1 cellular context compared by ENCODE assay signal in the genomic region with DNA sequence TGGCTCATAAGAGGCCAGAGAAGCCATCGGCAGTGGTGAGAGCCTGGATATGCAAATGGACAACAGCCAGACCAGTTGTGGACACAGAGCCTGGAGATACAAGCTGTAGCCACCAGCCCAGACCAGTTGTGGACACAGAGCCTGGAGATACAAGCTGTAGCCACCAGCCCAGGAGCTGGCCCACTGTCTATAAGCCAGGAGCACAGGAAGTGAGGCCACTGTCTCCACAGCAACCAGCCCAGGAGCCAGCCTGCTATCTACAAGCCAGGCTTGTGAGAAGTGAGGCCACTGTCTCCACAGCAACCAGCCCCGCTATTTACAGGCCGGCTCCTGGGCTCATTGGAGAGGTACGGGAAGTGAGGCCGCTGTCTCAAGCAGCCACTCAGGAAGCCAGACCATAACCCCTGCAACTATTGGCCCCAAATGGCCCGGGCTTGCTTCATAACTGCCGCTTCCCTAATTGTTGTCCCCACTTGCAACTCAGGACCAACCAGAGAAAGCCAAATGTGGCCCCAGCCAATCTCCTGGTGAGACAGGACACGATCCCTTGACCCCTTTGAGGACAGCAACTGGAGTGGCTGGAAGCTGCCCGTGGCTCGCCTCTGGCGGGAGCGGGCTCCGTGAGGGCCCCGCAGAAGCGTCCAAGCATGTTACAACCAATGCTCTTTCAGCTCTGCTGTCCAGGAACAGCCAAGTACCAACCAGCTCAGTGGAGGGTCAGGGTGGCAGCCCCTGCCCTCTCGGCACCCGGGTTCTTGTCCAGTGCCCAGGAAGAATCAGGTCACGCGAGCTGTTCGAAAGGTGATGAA.
TF ChIP-seq lines count a peak whose summit lies in the region.

No MANE protein-coding gene starts in this region.

TF ChIP-seq in HepG2, 621 proteins besides CTCF, POLR2A, EP300 and RAD21 (continued from another document and continues in another):
- TF ChIP-seq, protein P1, sequence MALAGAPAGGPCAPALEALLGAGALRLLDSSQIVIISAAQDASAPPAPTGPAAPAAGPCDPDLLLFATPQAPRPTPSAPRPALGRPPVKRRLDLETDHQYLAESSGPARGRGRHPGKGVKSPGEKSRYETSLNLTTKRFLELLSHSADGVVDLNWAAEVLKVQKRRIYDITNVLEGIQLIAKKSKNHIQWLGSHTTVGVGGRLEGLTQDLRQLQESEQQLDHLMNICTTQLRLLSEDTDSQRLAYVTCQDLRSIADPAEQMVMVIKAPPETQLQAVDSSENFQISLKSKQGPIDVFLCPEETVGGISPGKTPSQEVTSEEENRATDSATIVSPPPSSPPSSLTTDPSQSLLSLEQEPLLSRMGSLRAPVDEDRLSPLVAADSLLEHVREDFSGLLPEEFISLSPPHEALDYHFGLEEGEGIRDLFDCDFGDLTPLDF (CRISPR knock-in tag; IDR thresholded peaks at IDR 0.05) = no peak
- no peak for TF ChIP-seq ZNF772 (CRISPR knock-in tag; IDR thresholded peaks at IDR 0.05)
- TF ChIP-seq, protein P2, sequence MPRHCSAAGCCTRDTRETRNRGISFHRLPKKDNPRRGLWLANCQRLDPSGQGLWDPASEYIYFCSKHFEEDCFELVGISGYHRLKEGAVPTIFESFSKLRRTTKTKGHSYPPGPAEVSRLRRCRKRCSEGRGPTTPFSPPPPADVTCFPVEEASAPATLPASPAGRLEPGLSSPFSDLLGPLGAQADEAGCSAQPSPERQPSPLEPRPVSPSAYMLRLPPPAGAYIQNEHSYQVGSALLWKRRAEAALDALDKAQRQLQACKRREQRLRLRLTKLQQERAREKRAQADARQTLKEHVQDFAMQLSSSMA (CRISPR knock-in tag; IDR thresholded peaks at IDR 0.05) = peak; percentile 53; the same call in 1 of the 2 replicates
- no peak for TF ChIP-seq ZNF709 (CRISPR knock-in tag; IDR thresholded peaks at IDR 0.05)
- TF ChIP-seq, protein P3, sequence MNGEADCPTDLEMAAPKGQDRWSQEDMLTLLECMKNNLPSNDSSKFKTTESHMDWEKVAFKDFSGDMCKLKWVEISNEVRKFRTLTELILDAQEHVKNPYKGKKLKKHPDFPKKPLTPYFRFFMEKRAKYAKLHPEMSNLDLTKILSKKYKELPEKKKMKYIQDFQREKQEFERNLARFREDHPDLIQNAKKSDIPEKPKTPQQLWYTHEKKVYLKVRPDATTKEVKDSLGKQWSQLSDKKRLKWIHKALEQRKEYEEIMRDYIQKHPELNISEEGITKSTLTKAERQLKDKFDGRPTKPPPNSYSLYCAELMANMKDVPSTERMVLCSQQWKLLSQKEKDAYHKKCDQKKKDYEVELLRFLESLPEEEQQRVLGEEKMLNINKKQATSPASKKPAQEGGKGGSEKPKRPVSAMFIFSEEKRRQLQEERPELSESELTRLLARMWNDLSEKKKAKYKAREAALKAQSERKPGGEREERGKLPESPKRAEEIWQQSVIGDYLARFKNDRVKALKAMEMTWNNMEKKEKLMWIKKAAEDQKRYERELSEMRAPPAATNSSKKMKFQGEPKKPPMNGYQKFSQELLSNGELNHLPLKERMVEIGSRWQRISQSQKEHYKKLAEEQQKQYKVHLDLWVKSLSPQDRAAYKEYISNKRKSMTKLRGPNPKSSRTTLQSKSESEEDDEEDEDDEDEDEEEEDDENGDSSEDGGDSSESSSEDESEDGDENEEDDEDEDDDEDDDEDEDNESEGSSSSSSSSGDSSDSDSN (CRISPR knock-in tag; IDR thresholded peaks at IDR 0.05) = no peak
- TF ChIP-seq, protein P4, sequence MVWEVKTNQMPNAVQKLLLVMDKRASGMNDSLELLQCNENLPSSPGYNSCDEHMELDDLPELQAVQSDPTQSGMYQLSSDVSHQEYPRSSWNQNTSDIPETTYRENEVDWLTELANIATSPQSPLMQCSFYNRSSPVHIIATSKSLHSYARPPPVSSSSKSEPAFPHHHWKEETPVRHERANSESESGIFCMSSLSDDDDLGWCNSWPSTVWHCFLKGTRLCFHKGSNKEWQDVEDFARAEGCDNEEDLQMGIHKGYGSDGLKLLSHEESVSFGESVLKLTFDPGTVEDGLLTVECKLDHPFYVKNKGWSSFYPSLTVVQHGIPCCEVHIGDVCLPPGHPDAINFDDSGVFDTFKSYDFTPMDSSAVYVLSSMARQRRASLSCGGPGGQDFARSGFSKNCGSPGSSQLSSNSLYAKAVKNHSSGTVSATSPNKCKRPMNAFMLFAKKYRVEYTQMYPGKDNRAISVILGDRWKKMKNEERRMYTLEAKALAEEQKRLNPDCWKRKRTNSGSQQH (CRISPR knock-in tag; IDR thresholded peaks at IDR 0.05; ENCODE audit: low read depth) = no peak
- no peak for TF ChIP-seq POGZ (CRISPR knock-in tag; IDR thresholded peaks at IDR 0.05)
- TF ChIP-seq HDAC6 (IDR thresholded peaks at IDR 0.05; ENCODE audit: low read depth, low read length) = no peak
- TF ChIP-seq ZNF567 (CRISPR knock-in tag; IDR thresholded peaks at IDR 0.05; ENCODE audit: borderline replicate concordance) = no peak
- TF ChIP-seq, protein P5, sequence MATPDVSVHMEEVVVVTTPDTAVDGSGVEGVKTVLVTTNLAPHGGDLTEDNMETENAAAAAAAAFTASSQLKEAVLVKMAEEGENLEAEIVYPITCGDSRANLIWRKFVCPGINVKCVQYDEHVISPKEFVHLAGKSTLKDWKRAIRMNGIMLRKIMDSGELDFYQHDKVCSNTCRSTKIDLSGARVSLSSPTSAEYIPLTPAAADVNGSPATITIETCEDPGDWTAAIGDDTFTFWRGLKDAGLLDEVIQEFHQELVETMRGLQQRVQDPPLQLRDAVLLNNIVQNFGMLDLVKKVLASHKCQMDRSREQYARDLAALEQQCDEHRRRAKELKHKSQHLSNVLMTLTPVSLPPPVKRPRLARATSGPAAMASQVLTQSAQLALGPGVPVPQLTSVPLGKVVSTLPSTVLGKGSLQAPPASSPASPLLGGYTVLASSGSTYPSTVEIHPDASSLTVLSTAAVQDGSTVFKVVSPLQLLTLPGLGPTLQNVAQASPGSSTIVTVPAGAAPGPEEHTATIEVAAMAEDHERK (CRISPR knock-in tag; IDR thresholded peaks at IDR 0.05; ENCODE audit: low read depth) = no peak
- no peak for TF ChIP-seq ZNF782 (CRISPR knock-in tag; IDR thresholded peaks at IDR 0.05; ENCODE audit: borderline replicate concordance)
- TF ChIP-seq SP140L (CRISPR knock-in tag; IDR thresholded peaks at IDR 0.05; ENCODE audit: borderline replicate concordance) = no peak
- TF ChIP-seq ZSCAN21 (CRISPR knock-in tag; IDR thresholded peaks at IDR 0.05; ENCODE audit: borderline replicate concordance) = no peak
- TF ChIP-seq BORCS8-MEF2B (CRISPR knock-in tag; IDR thresholded peaks at IDR 0.05) = no peak
- TF ChIP-seq, protein P6, sequence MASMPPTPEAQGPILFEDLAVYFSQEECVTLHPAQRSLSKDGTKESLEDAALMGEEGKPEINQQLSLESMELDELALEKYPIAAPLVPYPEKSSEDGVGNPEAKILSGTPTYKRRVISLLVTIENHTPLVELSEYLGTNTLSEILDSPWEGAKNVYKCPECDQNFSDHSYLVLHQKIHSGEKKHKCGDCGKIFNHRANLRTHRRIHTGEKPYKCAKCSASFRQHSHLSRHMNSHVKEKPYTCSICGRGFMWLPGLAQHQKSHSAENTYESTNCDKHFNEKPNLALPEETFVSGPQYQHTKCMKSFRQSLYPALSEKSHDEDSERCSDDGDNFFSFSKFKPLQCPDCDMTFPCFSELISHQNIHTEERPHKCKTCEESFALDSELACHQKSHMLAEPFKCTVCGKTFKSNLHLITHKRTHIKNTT (CRISPR knock-in tag; IDR thresholded peaks at IDR 0.05) = no peak
- TF ChIP-seq RFX5 (IDR thresholded peaks at IDR 0.05; ENCODE audit: low read depth, low read length) = peak; percentile 70
- TF ChIP-seq ATF7 (IDR thresholded peaks at IDR 0.05) = no peak
- TF ChIP-seq ATF7 (CRISPR knock-in tag; IDR thresholded peaks at IDR 0.05) = no peak
- TF ChIP-seq FOXK2 (IDR thresholded peaks at IDR 0.05) = no peak
- no peak for TF ChIP-seq ZFYVE20 (CRISPR knock-in tag; IDR thresholded peaks at IDR 0.05; ENCODE audit: borderline replicate concordance, low read depth)
- no peak for TF ChIP-seq ZNF562 (CRISPR knock-in tag; IDR thresholded peaks at IDR 0.05; ENCODE audit: borderline replicate concordance)
- TF ChIP-seq TSC22D2 (CRISPR knock-in tag; IDR thresholded peaks at IDR 0.05; ENCODE audit: borderline replicate concordance) = no peak
- TF ChIP-seq, protein P7, sequence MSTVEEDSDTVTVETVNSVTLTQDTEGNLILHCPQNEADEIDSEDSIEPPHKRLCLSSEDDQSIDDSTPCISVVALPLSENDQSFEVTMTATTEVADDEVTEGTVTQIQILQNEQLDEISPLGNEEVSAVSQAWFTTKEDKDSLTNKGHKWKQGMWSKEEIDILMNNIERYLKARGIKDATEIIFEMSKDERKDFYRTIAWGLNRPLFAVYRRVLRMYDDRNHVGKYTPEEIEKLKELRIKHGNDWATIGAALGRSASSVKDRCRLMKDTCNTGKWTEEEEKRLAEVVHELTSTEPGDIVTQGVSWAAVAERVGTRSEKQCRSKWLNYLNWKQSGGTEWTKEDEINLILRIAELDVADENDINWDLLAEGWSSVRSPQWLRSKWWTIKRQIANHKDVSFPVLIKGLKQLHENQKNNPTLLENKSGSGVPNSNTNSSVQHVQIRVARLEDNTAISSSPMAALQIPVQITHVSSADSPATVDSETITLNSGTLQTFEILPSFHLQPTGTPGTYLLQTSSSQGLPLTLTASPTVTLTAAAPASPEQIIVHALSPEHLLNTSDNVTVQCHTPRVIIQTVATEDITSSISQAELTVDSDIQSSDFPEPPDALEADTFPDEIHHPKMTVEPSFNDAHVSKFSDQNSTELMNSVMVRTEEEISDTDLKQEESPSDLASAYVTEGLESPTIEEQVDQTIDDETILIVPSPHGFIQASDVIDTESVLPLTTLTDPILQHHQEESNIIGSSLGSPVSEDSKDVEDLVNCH (CRISPR knock-in tag; IDR thresholded peaks at IDR 0.05) = no peak
- no peak for TF ChIP-seq CBFB (CRISPR knock-in tag; IDR thresholded peaks at IDR 0.05)
- TF ChIP-seq MAFF (IDR thresholded peaks at IDR 0.05; ENCODE audit: low read depth, low read length) = no peak
- no peak for TF ChIP-seq ZNF598 (CRISPR knock-in tag; IDR thresholded peaks at IDR 0.05; ENCODE audit: borderline replicate concordance)
- TF ChIP-seq, protein P8, sequence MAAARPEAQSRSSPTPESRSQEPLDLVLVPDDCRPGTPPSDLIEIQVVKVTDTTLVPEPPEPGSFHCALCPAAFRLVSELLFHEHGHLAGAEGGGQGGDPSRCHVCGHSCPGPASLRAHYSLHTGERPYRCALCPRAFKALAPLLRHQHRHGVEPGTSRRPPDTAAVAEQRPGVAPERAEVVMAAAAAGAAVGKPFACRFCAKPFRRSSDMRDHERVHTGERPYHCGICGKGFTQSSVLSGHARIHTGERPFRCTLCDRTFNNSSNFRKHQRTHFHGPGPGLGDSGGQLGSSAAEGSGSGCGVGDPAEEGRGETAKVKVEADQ (CRISPR knock-in tag; IDR thresholded peaks at IDR 0.05; ENCODE audit: borderline replicate concordance) = no peak
- no peak for TF ChIP-seq GLI4 (CRISPR knock-in tag; IDR thresholded peaks at IDR 0.05; ENCODE audit: borderline replicate concordance)
- TF ChIP-seq ZNF891 (CRISPR knock-in tag; IDR thresholded peaks at IDR 0.05) = no peak; the same call in 1 of the 2 replicates
- no peak for TF ChIP-seq ZNF451 (CRISPR knock-in tag; IDR thresholded peaks at IDR 0.05)
- no peak for TF ChIP-seq ZNF235 (CRISPR knock-in tag; IDR thresholded peaks at IDR 0.05; ENCODE audit: borderline replicate concordance)
- TF ChIP-seq, protein P9, sequence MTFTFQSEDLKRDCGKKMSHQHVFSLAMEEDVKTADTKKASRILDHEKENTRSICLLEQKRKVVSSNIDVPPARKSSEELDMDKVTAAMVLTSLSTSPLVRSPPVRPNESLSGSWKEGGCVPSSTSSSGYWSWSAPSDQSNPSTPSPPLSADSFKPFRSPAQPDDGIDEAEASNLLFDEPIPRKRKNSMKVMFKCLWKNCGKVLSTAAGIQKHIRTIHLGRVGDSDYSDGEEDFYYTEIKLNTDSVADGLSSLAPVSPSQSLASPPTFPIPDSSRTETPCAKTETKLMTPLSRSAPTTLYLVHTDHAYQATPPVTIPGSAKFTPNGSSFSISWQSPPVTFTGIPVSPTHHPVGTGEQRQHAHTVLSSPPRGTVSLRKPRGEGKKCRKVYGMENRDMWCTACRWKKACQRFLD (CRISPR knock-in tag; IDR thresholded peaks at IDR 0.05; ENCODE audit: borderline replicate concordance) = peak; percentile 30; the same call in 1 of the 2 replicates
- TF ChIP-seq ZNF747 (CRISPR knock-in tag; IDR thresholded peaks at IDR 0.05; ENCODE audit: borderline replicate concordance) = no peak
- no peak for TF ChIP-seq ZNF780A (CRISPR knock-in tag; IDR thresholded peaks at IDR 0.05)
- no peak for TF ChIP-seq ZSCAN12 (CRISPR knock-in tag; IDR thresholded peaks at IDR 0.05)
- TF ChIP-seq, protein P10, sequence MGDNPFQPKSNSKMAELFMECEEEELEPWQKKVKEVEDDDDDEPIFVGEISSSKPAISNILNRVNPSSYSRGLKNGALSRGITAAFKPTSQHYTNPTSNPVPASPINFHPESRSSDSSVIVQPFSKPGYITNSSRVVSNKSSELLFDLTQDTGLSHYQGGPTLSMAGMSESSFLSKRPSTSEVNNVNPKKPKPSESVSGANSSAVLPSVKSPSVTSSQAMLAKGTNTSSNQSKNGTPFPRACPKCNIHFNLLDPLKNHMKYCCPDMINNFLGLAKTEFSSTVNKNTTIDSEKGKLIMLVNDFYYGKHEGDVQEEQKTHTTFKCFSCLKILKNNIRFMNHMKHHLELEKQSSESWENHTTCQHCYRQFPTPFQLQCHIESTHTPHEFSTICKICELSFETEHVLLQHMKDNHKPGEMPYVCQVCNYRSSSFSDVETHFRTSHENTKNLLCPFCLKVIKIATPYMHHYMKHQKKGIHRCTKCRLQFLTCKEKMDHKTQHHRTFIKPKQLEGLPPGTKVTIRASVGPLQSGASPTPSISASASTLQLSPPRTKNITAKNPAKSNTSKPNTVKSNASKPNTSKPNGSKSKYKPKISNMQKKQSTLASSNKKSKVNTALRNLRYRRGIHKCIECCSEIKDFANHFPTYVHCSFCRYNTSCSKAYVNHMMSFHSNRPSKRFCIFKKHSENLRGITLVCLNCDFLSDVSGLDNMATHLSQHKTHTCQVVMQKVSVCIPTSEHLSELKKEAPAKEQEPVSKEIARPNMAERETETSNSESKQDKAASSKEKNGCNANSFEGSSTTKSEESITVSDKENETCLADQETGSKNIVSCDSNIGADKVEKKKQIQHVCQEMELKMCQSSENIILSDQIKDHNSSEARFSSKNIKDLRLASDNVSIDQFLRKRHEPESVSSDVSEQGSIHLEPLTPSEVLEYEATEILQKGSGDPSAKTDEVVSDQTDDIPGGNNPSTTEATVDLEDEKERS (CRISPR knock-in tag; IDR thresholded peaks at IDR 0.05) = no peak
- TF ChIP-seq ZNF367 (CRISPR knock-in tag; IDR thresholded peaks at IDR 0.05; ENCODE audit: borderline replicate concordance) = no peak
- TF ChIP-seq SUZ12 (IDR thresholded peaks at IDR 0.05; ENCODE audit: low read depth, low read length) = no peak
